ENCODE assay signal across 8 cellular contexts in the genomic region with DNA sequence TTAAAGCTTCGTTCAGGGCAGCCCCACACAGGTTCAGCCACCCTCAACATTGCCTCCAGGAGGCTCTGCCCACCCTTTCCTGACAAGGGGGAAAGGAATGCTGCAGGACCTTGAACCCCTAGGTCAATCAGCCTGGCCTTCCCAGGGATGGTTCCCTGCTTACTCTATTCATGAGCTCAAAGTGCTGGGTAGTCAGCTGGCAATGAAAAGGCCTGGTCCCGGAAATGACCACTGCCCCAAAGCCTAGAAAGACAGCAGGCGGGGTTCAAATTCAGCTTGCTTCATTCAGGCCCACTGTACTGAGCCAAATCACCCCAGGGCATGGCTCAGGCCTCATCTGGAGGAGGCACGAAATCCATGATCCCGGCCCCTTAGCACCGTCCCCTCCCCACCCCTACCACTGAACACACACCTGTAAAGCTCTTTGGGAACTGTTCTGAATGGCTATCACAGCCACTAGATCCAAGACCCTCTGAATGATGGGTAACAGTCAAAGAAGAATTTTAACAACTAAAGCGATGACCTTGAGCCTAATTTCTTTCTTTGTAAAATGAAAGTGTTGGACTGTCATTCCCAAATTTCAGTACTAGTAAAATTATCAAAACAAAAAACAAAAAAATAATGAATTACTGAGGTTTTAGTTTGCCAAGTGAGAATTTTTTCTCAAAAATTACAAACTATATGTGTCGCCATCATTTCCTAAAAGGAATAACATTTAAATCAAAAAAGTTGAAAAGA. TPM values are rescaled to one million over a fixed set of nuclear protein-coding genes. Genes with fewer than 3 reads are reported as not detected.
DNase-seq lines count a peak whose midpoint lies in the region; ATAC-seq and TF ChIP-seq lines count a peak whose summit lies in the region.

No MANE protein-coding gene starts in this region.

- H3K4me2 ChIP-seq in SK-N-SH (peak overlapping the region; percentile 85), neural cell (ENCODE audit: low read length) (peak overlapping the region; percentile 90)

- DNase-seq in H7: peak; percentile 61
- peak; percentile 72 for DNase-seq in SK-N-SH
- no peak for DNase-seq in esophagus squamous epithelium (lab: John Stamatoyannopoulos, UW)
- DNase-seq in effector CD4-positive, alpha-beta T cell: no peak
- no peak for DNase-seq in middle frontal gyrus (ENCODE audit: extremely low spot score, low spot score)

- POLR2A ChIA-PET in SK-N-SH (lab: Yijun Ruan, JAX): interaction anchor here (0.6 to 1.2 kb wide), 3 partner anchors 14 to 36 kb away, joined by 3 to 4 read pairs (median 3); a partner anchor contains a TSS

- H3K27ac ChIP-seq in SK-N-SH (ENCODE audit: low read depth in 2 of 2, low read length in 1 of 2) (peak overlapping the region; percentile 34 to 81; a peak in 3 of 4 replicates), esophagus squamous epithelium (peak overlapping the region; percentile 85 to 96 (median 93)), neural cell (ENCODE audit: low read length) (no peak overlapping the region)

- H3K27me3 ChIP-seq in H7 (ENCODE audit: control insufficient read depth, insufficient read depth, low read length) (no peaks in the 10 kb centered on the region), SK-N-SH (ENCODE audit: insufficient read depth) (no peaks in the 10 kb centered on the region), esophagus squamous epithelium (no peaks in the 10 kb centered on the region), neural cell (ENCODE audit: insufficient read depth, low read depth, low read length) (no peaks in the 10 kb centered on the region)

- H3K4me3 ChIP-seq in H7 (ENCODE audit: insufficient read depth, low read depth, low read length) (peak overlapping the region; percentile 67), SK-N-SH (ENCODE audit: low read depth in 2 of 2, low read length in 1 of 2) (peak overlapping the region; percentile 65 to 80), esophagus squamous epithelium (peak overlapping the region; percentile 61 to 94 (median 78)), neural cell (ENCODE audit: low read length) (peak overlapping the region; percentile 70)

- no peaks in the 10 kb centered on the region for H3F3A ChIP-seq in SK-N-SH (replicated peaks; ENCODE audit: insufficient read depth)
- no peaks in the 10 kb centered on the region for H3F3A ChIP-seq in neural cell (ENCODE audit: insufficient read depth, low read length, poor library complexity, severe bottlenecking)

- CTCF ChIA-PET in SK-N-SH (lab: Yijun Ruan, JAX): interaction anchor here (0.6 to 2.2 kb wide), 10 partner anchors 9 to 419 kb away, joined by 3 to 8 read pairs (median 4); a partner anchor contains a TSS

- intact Hi-C loops in esophagus squamous epithelium (cut with DNase I): no loop called here

- TF ChIP-seq EP300 in SK-N-SH (IDR thresholded peaks at IDR 0.05; ENCODE audit: borderline replicate concordance in 1 of 2, low read depth in 1 of 2, low read length in 1 of 2) (no peak), neural cell (conservative IDR thresholded peaks at IDR 0.05; ENCODE audit: poor library complexity, severe bottlenecking) (no peak)

- ATAC-seq in GM19328 (IDR thresholded peaks at IDR 0.05; ENCODE audit: unreplicated experiment) (no peak), HG03139 (IDR thresholded peaks at IDR 0.05; ENCODE audit: unreplicated experiment) (no peak)

- 41% methylated on average over 8 of the region's 8 CpGs for WGBS in SK-N-SH (ENCODE audit: low lambda C conversion rate)
- 21% methylated on average over 3 to 6 of the region's 8 CpGs for WGBS in esophagus squamous epithelium, 2 donors

- peak overlapping the region; percentile 65; the same call in 1 of the 2 replicates for H2AFZ ChIP-seq in SK-N-SH (ENCODE audit: low read depth)
- peak overlapping the region; percentile 3 for H2AFZ ChIP-seq in neural cell (ENCODE audit: low read depth, low read length)

- H3K9me3 ChIP-seq in SK-N-SH: no peaks in the 10 kb centered on the region
- no peaks in the 10 kb centered on the region for H3K9me3 ChIP-seq in esophagus squamous epithelium
- H3K9me3 ChIP-seq in neural cell (ENCODE audit: low read length): no peaks in the 10 kb centered on the region

- peaks cover 56% of the 10 kb centered on the region for H3K79me2 ChIP-seq in SK-N-SH (ENCODE audit: insufficient read depth)
- peaks cover 6% of the 10 kb centered on the region for H3K79me2 ChIP-seq in neural cell (replicated peaks; ENCODE audit: insufficient read depth, low read length)

- TF ChIP-seq POLR2A in esophagus squamous epithelium (IDR thresholded peaks at IDR 0.05): no peak

- H3K4me1 ChIP-seq in SK-N-SH (ENCODE audit: control insufficient read depth in 1 of 2, insufficient read depth in 2 of 2, low read depth in 1 of 2, low read length in 1 of 2): peaks cover 4 to 23% of the 10 kb centered on the region in 2 experiments; a peak in 2 of 4 replicates
- H3K4me1 ChIP-seq in esophagus squamous epithelium: peaks cover 0 to 56% (median 24%) of the 10 kb centered on the region in 3 donors

- TF ChIP-seq CTCF in SK-N-SH (IDR thresholded peaks at IDR 0.05) (no peak), esophagus squamous epithelium (IDR thresholded peaks at IDR 0.05) (no peak), neural cell (IDR thresholded peaks at IDR 0.05; ENCODE audit: poor library complexity, severe bottlenecking) (no peak)

- H4K20me1 ChIP-seq in SK-N-SH (ENCODE audit: insufficient read depth) (peaks cover 30% of the 10 kb centered on the region), neural cell (ENCODE audit: insufficient read depth) (no peaks in the 10 kb centered on the region)

- H3K9ac ChIP-seq in SK-N-SH (peak overlapping the region; percentile 80), neural cell (ENCODE audit: low read length) (peak overlapping the region; percentile 74)

- H3K9me2 ChIP-seq in SK-N-SH (no peaks in the 10 kb centered on the region), neural cell (ENCODE audit: insufficient read depth, low read length) (no peaks in the 10 kb centered on the region)

- no peak for TF ChIP-seq RAD21 in SK-N-SH (IDR thresholded peaks at IDR 0.05; ENCODE audit: low read length)
- TF ChIP-seq RAD21 in neural cell (conservative IDR thresholded peaks at IDR 0.05): no peak

- no peaks in the 10 kb centered on the region for H3K36me3 ChIP-seq in H7 (replicated peaks; ENCODE audit: control insufficient read depth, insufficient read depth, low read length)
- H3K36me3 ChIP-seq in SK-N-SH (replicated peaks in 1 of 2; ENCODE audit: control insufficient read depth in 1 of 2, insufficient read depth in 2 of 2, low read length in 1 of 2): peaks cover 4 to 5% of the 10 kb centered on the region in 2 experiments
- H3K36me3 ChIP-seq in esophagus squamous epithelium: peaks cover 0 to 5% (median 0%) of the 10 kb centered on the region in 3 donors
- no peaks in the 10 kb centered on the region for H3K36me3 ChIP-seq in neural cell (ENCODE audit: insufficient read depth, low read length)

TF ChIP-seq in SK-N-SH, 30 proteins besides CTCF, POLR2A, EP300 and RAD21:
- TF ChIP-seq MXI1 (IDR thresholded peaks at IDR 0.05; ENCODE audit: low read depth, low read length) (0 out of 2 replicates have a peak, but pooled peaks have one; percentile 5), SMC3 (IDR thresholded peaks at IDR 0.05; ENCODE audit: low read depth, low read length) (no peak)

TF ChIP-seq in neural cell, 6 proteins besides CTCF, POLR2A, EP300 and RAD21 (continues in another document):
- TF ChIP-seq, protein P1, sequence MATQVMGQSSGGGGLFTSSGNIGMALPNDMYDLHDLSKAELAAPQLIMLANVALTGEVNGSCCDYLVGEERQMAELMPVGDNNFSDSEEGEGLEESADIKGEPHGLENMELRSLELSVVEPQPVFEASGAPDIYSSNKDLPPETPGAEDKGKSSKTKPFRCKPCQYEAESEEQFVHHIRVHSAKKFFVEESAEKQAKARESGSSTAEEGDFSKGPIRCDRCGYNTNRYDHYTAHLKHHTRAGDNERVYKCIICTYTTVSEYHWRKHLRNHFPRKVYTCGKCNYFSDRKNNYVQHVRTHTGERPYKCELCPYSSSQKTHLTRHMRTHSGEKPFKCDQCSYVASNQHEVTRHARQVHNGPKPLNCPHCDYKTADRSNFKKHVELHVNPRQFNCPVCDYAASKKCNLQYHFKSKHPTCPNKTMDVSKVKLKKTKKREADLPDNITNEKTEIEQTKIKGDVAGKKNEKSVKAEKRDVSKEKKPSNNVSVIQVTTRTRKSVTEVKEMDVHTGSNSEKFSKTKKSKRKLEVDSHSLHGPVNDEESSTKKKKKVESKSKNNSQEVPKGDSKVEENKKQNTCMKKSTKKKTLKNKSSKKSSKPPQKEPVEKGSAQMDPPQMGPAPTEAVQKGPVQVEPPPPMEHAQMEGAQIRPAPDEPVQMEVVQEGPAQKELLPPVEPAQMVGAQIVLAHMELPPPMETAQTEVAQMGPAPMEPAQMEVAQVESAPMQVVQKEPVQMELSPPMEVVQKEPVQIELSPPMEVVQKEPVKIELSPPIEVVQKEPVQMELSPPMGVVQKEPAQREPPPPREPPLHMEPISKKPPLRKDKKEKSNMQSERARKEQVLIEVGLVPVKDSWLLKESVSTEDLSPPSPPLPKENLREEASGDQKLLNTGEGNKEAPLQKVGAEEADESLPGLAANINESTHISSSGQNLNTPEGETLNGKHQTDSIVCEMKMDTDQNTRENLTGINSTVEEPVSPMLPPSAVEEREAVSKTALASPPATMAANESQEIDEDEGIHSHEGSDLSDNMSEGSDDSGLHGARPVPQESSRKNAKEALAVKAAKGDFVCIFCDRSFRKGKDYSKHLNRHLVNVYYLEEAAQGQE (IDR thresholded peaks at IDR 0.05; ENCODE audit: borderline replicate concordance): no peak
- no peak for TF ChIP-seq MXI1 (conservative IDR thresholded peaks at IDR 0.05; ENCODE audit: poor library complexity, severe bottlenecking)

RNA-seq across cellular contexts. Expression of a gene that starts 1.0 kb away (rescaled TPM):
- total RNA-seq in H7 (2014; rRNA removed; shearing (Covaris generic)): 16.2 and 20.8 TPM in 2 replicates
- polyA plus RNA-seq in SK-N-SH (2012; rRNA removed) (22.9 and 23.1 TPM in 2 replicates), neural cell (43.0 and 49.6 TPM in 2 replicates)
- 13.5 and 19.2 TPM in 2 replicates for polyA plus RNA-seq in SK-N-SH (2012; cell fraction: cytosol; rRNA removed)
- polyA plus RNA-seq in SK-N-SH (2012; cell fraction: nucleus; rRNA removed): 41.3 and 43.6 TPM in 2 replicates
- total RNA-seq in esophagus squamous epithelium: 10 to 100 TPM; 18.3 to 22.8 (median 21.1) TPM
- polyA minus RNA-seq in neural cell: 49.8 and 54.3 TPM in 2 replicates

RNA-seq across cellular contexts. Expression of a gene that starts 20.9 kb away (rescaled TPM):
- 5.3 and 6.1 TPM in 2 replicates for total RNA-seq in H7 (2014; rRNA removed; shearing (Covaris generic))
- polyA plus RNA-seq in SK-N-SH (2012; rRNA removed) (22.8 and 26.8 TPM in 2 replicates), neural cell (11.2 and 17.2 TPM in 2 replicates)
- polyA plus RNA-seq in SK-N-SH (2012; cell fraction: cytosol; rRNA removed): 18.7 and 27.0 TPM in 2 replicates
- polyA plus RNA-seq in SK-N-SH (2012; cell fraction: nucleus; rRNA removed): 11.1 and 13.7 TPM in 2 replicates
- 10 to 100 TPM in 1 of 4 donors, 1 to 10 TPM in 3; 8.8 to 10.9 (median 9.5) TPM for total RNA-seq in esophagus squamous epithelium
- 12.4 and 15.3 TPM in 2 replicates for polyA minus RNA-seq in neural cell

RNA-seq across cellular contexts. Expression of a gene that starts 36.1 kb away (rescaled TPM):
- total RNA-seq in H7 (2014; rRNA removed; shearing (Covaris generic)): 138 and 156 TPM in 2 replicates
- polyA plus RNA-seq in SK-N-SH (2012; rRNA removed): 234 and 235 TPM in 2 replicates
- polyA plus RNA-seq in SK-N-SH (2012; cell fraction: cytosol; rRNA removed): 136 and 200 TPM in 2 replicates
- 79.2 and 151 TPM in 2 replicates for polyA plus RNA-seq in SK-N-SH (2012; cell fraction: nucleus; rRNA removed)
- total RNA-seq in esophagus squamous epithelium: 100 to 1,000 TPM in 3 of 4 donors, 10 to 100 TPM in 1; 86.0 to 144 (median 117) TPM
- polyA plus RNA-seq in neural cell: 110 and 132 TPM in 2 replicates
- 28.0 and 31.6 TPM in 2 replicates for polyA minus RNA-seq in neural cell

Comparison
In these comparisons a context has a peak if more than half of its experiments do, and no peak if none do; other contexts are left out.
1. DNase-seq: peak in H7 (single experiment) and SK-N-SH (single experiment); none in esophagus squamous epithelium (single experiment), effector CD4-positive, alpha-beta T cell (single experiment) and middle frontal gyrus (single experiment).
2. Peak in every context shown above with its lines, with median percentiles within 50 percentile points of each other: H3K4me3 ChIP-seq.